In genomic region chr15:29308299-29308698, GRCh38 we compare ENCODE assay signal across 28 cellular contexts.
"Had no signal": no experiment of that assay in that cellular context is flagged by ENCODE, and none has a peak within 500 bp of the region (broad histone marks: within the 10 kb centered on the region; RNA-seq: fewer than 3 reads in every experiment).

No MANE protein-coding gene starts in this region.

- H3K4me1 ChIP-seq: esophagus squamous epithelium, heart right ventricle, left lung, neural progenitor cell, psoas muscle, sigmoid colon, stomach, testis, transverse colon, upper lobe of right lung, vagina had no signal

- H3K27ac Mint-ChIP-seq: naive thymus-derived CD4-positive, alpha-beta T cell; nephron; neural progenitor cell had no signal

- H3K4me1 Mint-ChIP-seq: nephron had no signal

- H3K9me3 ChIP-seq: esophagus squamous epithelium, heart right ventricle, left lung, psoas muscle, sigmoid colon, stomach, testis, transverse colon, upper lobe of right lung, vagina had no signal

- DNase-seq: dermis blood vessel endothelial cell; effector memory CD4-positive, alpha-beta T cell; erythroblast; esophagus squamous epithelium; foreskin melanocyte; glutamatergic neuron; heart right ventricle; hippocampal formation; left cardiac atrium; left lung; mesendoderm; midbrain; naive thymus-derived CD4-positive, alpha-beta T cell; nucleus accumbens; psoas muscle; right cardiac atrium; sigmoid colon; stimulated activated CD4-positive, alpha-beta T cell treated with anti-CD3 and anti-CD28 coated beads, Interleukin-2, amount 100 ng/mL, for 24 hours; stimulated activated CD4-positive, alpha-beta T cell treated with anti-CD3 and anti-CD28 coated beads, Interleukin-4, amount 100 ng/mL, for 4 hours; stimulated activated naive CD4-positive, alpha-beta T cell treated with Interleukin-2 at 50 U/mL for 16 hours; stomach; testis; transverse colon; upper lobe of right lung had no signal

- H3K36me3 Mint-ChIP-seq: naive thymus-derived CD4-positive, alpha-beta T cell had no signal

- H3K27ac ChIP-seq: coronary artery, esophagus squamous epithelium, heart right ventricle, left lung, neural progenitor cell, psoas muscle, sigmoid colon, stomach, testis, transverse colon, upper lobe of right lung, vagina had no signal

- H3K4me3 ChIP-seq: coronary artery, esophagus squamous epithelium, heart right ventricle, left lung, neural progenitor cell, psoas muscle, sigmoid colon, stomach, testis, transverse colon, upper lobe of right lung, vagina had no signal

- H3K36me3 ChIP-seq: esophagus squamous epithelium, heart right ventricle, left lung, neural progenitor cell, sigmoid colon, stomach, transverse colon, upper lobe of right lung, vagina had no signal

- H3K4me2 ChIP-seq: neural progenitor cell had no signal

- ATAC-seq: heart right ventricle; left cardiac atrium; left lung; naive thymus-derived CD4-positive, alpha-beta T cell; psoas muscle; right cardiac atrium; upper lobe of right lung had no signal

- H3K27me3 ChIP-seq: esophagus squamous epithelium, left lung, neural progenitor cell, sigmoid colon, testis, transverse colon, upper lobe of right lung, vagina had no signal

- H3K9me3 Mint-ChIP-seq: naive thymus-derived CD4-positive, alpha-beta T cell; nephron had no signal

- H3K4me3 Mint-ChIP-seq: naive thymus-derived CD4-positive, alpha-beta T cell; nephron; neural progenitor cell had no signal
